In genomic region chr2:198917926-198918325, GRCh38 we compare ENCODE assay signal across 21 cellular contexts.
DNase-seq lines count a peak whose midpoint lies in the region; ATAC-seq, FAIRE-seq and TF ChIP-seq lines count a peak whose summit lies in the region.
"Had no signal": no experiment of that assay in that cellular context is flagged by ENCODE, and none has a peak within 500 bp of the region (broad histone marks: within the 10 kb centered on the region; RNA-seq: fewer than 3 reads in every experiment).

No MANE protein-coding gene starts in this region.

- no peak overlapping the region for H3K27ac Mint-ChIP-seq in MCF 10A (ENCODE audit: low read depth, unreplicated experiment)
- H3K27ac Mint-ChIP-seq: CD14-positive monocyte; CD4-positive, alpha-beta memory T cell; GM23338 had no signal

- H3K27me3 Mint-ChIP-seq in MCF 10A (ENCODE audit: insufficient read depth, unreplicated experiment), result no peaks in the 10 kb centered on the region

- H3K27ac ChIP-seq in mammary epithelial cell (ENCODE audit: insufficient read depth, low read depth, low read length) (peak overlapping the region; percentile 25), foreskin keratinocyte (peak overlapping the region; percentile 72)
- H3K27ac ChIP-seq: BLaER1, HL-60 had no signal

- intact Hi-C loops in mammary epithelial cell (cut with micrococcal nuclease), result loop anchor here (10.0 kb wide), 1 partner anchor 337 kb away; no protein-coding TSS in a partner anchor
- intact Hi-C loops in MCF 10A (cut with micrococcal nuclease), result no loop called here

- H3K4me3 Mint-ChIP-seq in MCF 10A (ENCODE audit: unreplicated experiment), result no peak overlapping the region
- H3K4me3 Mint-ChIP-seq: CD14-positive monocyte; CD4-positive, alpha-beta memory T cell; GM23338 had no signal

- H4K20me1 ChIP-seq in mammary epithelial cell (ENCODE audit: insufficient read depth, low read length), result no peaks in the 10 kb centered on the region
- H4K20me1 ChIP-seq: BLaER1 had no signal

- no peak for FAIRE-seq in bronchial epithelial cell (lab: Jason Lieb, UNC)
- FAIRE-seq: GM12892, GM18507, H54, HTR-8/SVneo had no signal

- no peaks in the 10 kb centered on the region for H3K36me3 ChIP-seq in mammary epithelial cell (ENCODE audit: insufficient read depth, low read length)
- H3K36me3 ChIP-seq in bronchial epithelial cell (ENCODE audit: control insufficient read depth, insufficient read depth, low read length), result no peaks in the 10 kb centered on the region
- H3K36me3 ChIP-seq: BLaER1 had no signal

- H3K9me3 Mint-ChIP-seq in MCF 10A (ENCODE audit: unreplicated experiment), result no peaks in the 10 kb centered on the region

- CTCF ChIA-PET in mammary epithelial cell (lab: Charles Lee; ENCODE audit: low non-redundant PET) (no interaction called here), MCF 10A (lab: Yijun Ruan, JAX) (interaction anchor here (0.5 to 0.6 kb wide), 2 partner anchors 105 to 603 kb away, joined by 3 to 4 read pairs; no protein-coding TSS in a partner anchor)

- no peaks in the 10 kb centered on the region for H3K27me3 ChIP-seq in mammary epithelial cell (ENCODE audit: insufficient read depth, low read length)
- H3K27me3 ChIP-seq in bronchial epithelial cell (ENCODE audit: control insufficient read depth, insufficient read depth, low read length), result no peaks in the 10 kb centered on the region
- H3K27me3 ChIP-seq in foreskin keratinocyte, result no peaks in the 10 kb centered on the region
- H3K27me3 ChIP-seq: BLaER1 had no signal

- H3K9ac ChIP-seq in mammary epithelial cell (ENCODE audit: insufficient read depth, low read length), result no peak overlapping the region
- H3K9ac ChIP-seq: BLaER1 had no signal

- dilution Hi-C loops in mammary epithelial cell (cut with HindIII; ENCODE audit: low sequenced_read_pairs), result no loop called here

- peak; percentile 1 for DNase-seq in mammary epithelial cell
- DNase-seq in MCF 10A (ENCODE audit: unreplicated experiment), result no peak
- DNase-seq in bronchial epithelial cell (ENCODE audit: low read depth), result peak; percentile 26
- peak in 1 of 2 donors; percentile 83 for DNase-seq in foreskin keratinocyte
- no peak for DNase-seq in activated CD4-positive, alpha-beta T cell treated with anti-CD3 and anti-CD28 coated beads for 48 hours
- DNase-seq: 8988T; Calu3; CD4-positive, alpha-beta memory T cell; GDM1; HCEC 1CT; IMR-90 had no signal

- BruUV-seq in mammary epithelial cell (replicated peaks; lab: Mats Ljungman, UMichigan) (no TSS peak), MCF 10A (replicated peaks; lab: Mats Ljungman, UMichigan) (no TSS peak)

- peak overlapping the region; percentile 51 for H3K4me2 ChIP-seq in mammary epithelial cell (ENCODE audit: insufficient read depth, low read depth, low read length)
- H3K4me2 ChIP-seq: BLaER1, GM23338 had no signal

- ATAC-seq in foreskin keratinocyte (peak; percentile 72), HG02870 (IDR thresholded peaks at IDR 0.05; ENCODE audit: unreplicated experiment) (no peak), GM18907 (IDR thresholded peaks at IDR 0.05; ENCODE audit: unreplicated experiment) (no peak)
- ATAC-seq: GM23338 had no signal

- TF ChIP-seq CTCF in mammary epithelial cell (conservative IDR thresholded peaks at IDR 0.05 in 1 of 2, IDR thresholded peaks at IDR 0.05 in 1 of 2; ENCODE audit: extremely low read depth in 1 of 2, insufficient read depth in 1 of 2, low read depth in 1 of 2, low read length in 2 of 2) (no peak), MCF 10A (IDR thresholded peaks at IDR 0.05; ENCODE audit: unreplicated experiment) (no peak), bronchial epithelial cell (IDR thresholded peaks at IDR 0.05; ENCODE audit: insufficient read depth, low read length, severe bottlenecking) (no peak), foreskin keratinocyte (conservative IDR thresholded peaks at IDR 0.05) (no peak)

- in situ Hi-C loops in mammary epithelial cell (cut with MboI; ENCODE audit: low sequenced_read_pairs in 2 of 2), result no loop called here

- no peaks in the 10 kb centered on the region for H3K79me2 ChIP-seq in mammary epithelial cell (ENCODE audit: insufficient read depth, low read length)

- no peaks in the 10 kb centered on the region for H3K36me3 Mint-ChIP-seq in MCF 10A (ENCODE audit: insufficient read depth, unreplicated experiment)
- H3K36me3 Mint-ChIP-seq: CD14-positive monocyte; CD4-positive, alpha-beta memory T cell had no signal

- H3K4me1 Mint-ChIP-seq in MCF 10A (ENCODE audit: insufficient read depth, unreplicated experiment), result no peaks in the 10 kb centered on the region
- H3K4me1 Mint-ChIP-seq: CD4-positive, alpha-beta memory T cell; GM23338 had no signal

- H2AFZ ChIP-seq in mammary epithelial cell (ENCODE audit: low read depth, low read length), result peak overlapping the region; percentile 34
- H2AFZ ChIP-seq: GM23338 had no signal

- peaks cover 3% of the 10 kb centered on the region for H3K9me3 ChIP-seq in mammary epithelial cell (replicated peaks; ENCODE audit: insufficient read depth, low read length)
- H3K9me3 ChIP-seq: BLaER1 had no signal

- POLR2A ChIA-PET in MCF 10A (lab: Yijun Ruan, JAX), result interaction anchor here (0.6 kb wide), 1 partner anchor 609 kb away, joined by 3 read pairs; no protein-coding TSS in a partner anchor

- peaks cover 13% of the 10 kb centered on the region for H3K4me1 ChIP-seq in mammary epithelial cell (ENCODE audit: insufficient read depth, low read length)
- H3K4me1 ChIP-seq in foreskin keratinocyte, result peaks cover 17% of the 10 kb centered on the region

- H3K4me3 ChIP-seq in mammary epithelial cell (replicated peaks in 1 of 3; ENCODE audit: insufficient read depth in 1 of 3, low read depth in 2 of 3, low read length in 3 of 3), result no peak overlapping the region
- no peak overlapping the region for H3K4me3 ChIP-seq in bronchial epithelial cell (ENCODE audit: low read depth, low read length)
- H3K4me3 ChIP-seq: BLaER1, GM23338 had no signal

- 28% methylated on average over 2 of the region's 2 CpGs for WGBS in mammary epithelial cell (ENCODE audit: low coverage, missing lambda C conversion rate)

Comparison
In these comparisons a context has a peak if more than half of its experiments do, and no peak if none do; other contexts are left out.
1. DNase-seq: peak in mammary epithelial cell (single experiment) and bronchial epithelial cell (single experiment); none in MCF 10A (single experiment) and activated CD4-positive, alpha-beta T cell treated with anti-CD3 and anti-CD28 coated beads for 48 hours (single experiment).